In genomic region chr11:118791015-118791960, GRCh38 we compare ENCODE assay signal across 9 cellular contexts. TPM values are rescaled to one million over a fixed set of nuclear protein-coding genes. Genes with fewer than 3 reads are reported as not detected.
DNase-seq lines count a peak whose midpoint lies in the region; ATAC-seq, FAIRE-seq and TF ChIP-seq lines count a peak whose summit lies in the region.
"Had no signal": no experiment of that assay in that cellular context is flagged by ENCODE, and none has a peak within 500 bp of the region (broad histone marks: within the 10 kb centered on the region; RNA-seq: fewer than 3 reads in every experiment).

TSS of gene DDX6 (minus strand) at chr11:118791164. CDS start at chr11:118786251, 4,913 bp downstream.

- no peaks in the 10 kb centered on the region for H3K27me3 ChIP-seq in BJ (ENCODE audit: control insufficient read depth, insufficient read depth, low read length)
- no peaks in the 10 kb centered on the region for H3K27me3 ChIP-seq in NT2/D1 (ENCODE audit: insufficient read depth, insufficient read length)
- H3K27me3 ChIP-seq in endodermal cell (ENCODE audit: control insufficient read depth, insufficient read depth, low read length, poor library complexity, severe bottlenecking), result no peaks in the 10 kb centered on the region

- POLR2A ChIA-PET in BJ (lab: Charles Lee), result interaction anchor here (0.6 to 1.0 kb wide), 3 partner anchors 102 to 316 kb away, joined by 3 to 8 read pairs (median 4); partner anchors contain the start of gene C2CD2L

- peaks cover 3% of the 10 kb centered on the region for H3K27me3 Mint-ChIP-seq in endodermal cell (ENCODE audit: insufficient read depth)

- peak within 1 kb of the TSS; percentile 100 for H3K27ac Mint-ChIP-seq in endodermal cell

- H3K4me1 Mint-ChIP-seq in endodermal cell, result peaks cover 18% of the 10 kb centered on the region

- DNase-seq in BJ (ENCODE audit: low read depth) (peak; percentile 26), HTR-8/SVneo (ENCODE audit: insufficient read length, low spot score) (peak; percentile 85), NT2/D1 (ENCODE audit: low read depth, low spot score) (no peak), endodermal cell (peak; percentile 96)
- DNase-seq in activated CD8-positive, alpha-beta memory T cell treated with anti-CD3 and anti-CD28 coated beads, Interleukin-2, amount 50 U/mL, for 24 hours (ENCODE audit: extremely low read depth), result peak; percentile 72
- DNase-seq in stimulated activated CD8-positive, alpha-beta memory T cell treated with anti-CD3 and anti-CD28 coated beads, Interleukin-15, amount 100 ng/mL, for 1 hour (ENCODE audit: low read depth), result peak; percentile 80

- WGBS in endodermal cell (ENCODE audit: insufficient coverage in 1 of 2, insufficient read length in 1 of 2), 2 experiments, result 0% methylated on average over 21 to 94 of the region's 94 CpGs
- 0% methylated on average over 41 to 57 of the region's 94 CpGs for WGBS in mesodermal cell (ENCODE audit: insufficient coverage in 2 of 2), 2 experiments

- ATAC-seq in GM19351 (IDR thresholded peaks at IDR 0.05; ENCODE audit: unreplicated experiment), result peak; percentile 40

- H3K4me1 ChIP-seq in NT2/D1 (ENCODE audit: insufficient read depth, insufficient read length) (no peaks in the 10 kb centered on the region), endodermal cell (ENCODE audit: control insufficient read depth, insufficient read depth, low read length) (peaks cover 3% of the 10 kb centered on the region), mesodermal cell (ENCODE audit: control insufficient read depth, insufficient read depth, low read length, poor library complexity, severe bottlenecking) (peaks cover 9% of the 10 kb centered on the region)

- H3K27ac ChIP-seq in endodermal cell (ENCODE audit: low read depth, low read length), result peak within 1 kb of the TSS; percentile 98
- peak within 1 kb of the TSS; percentile 98 for H3K27ac ChIP-seq in mesodermal cell (ENCODE audit: low read depth, low read length, severe bottlenecking)

- H3K9me3 ChIP-seq in NT2/D1 (ENCODE audit: insufficient read depth, low read length) (no peaks in the 10 kb centered on the region), endodermal cell (ENCODE audit: control insufficient read depth, low read length) (no peaks in the 10 kb centered on the region), mesodermal cell (ENCODE audit: control insufficient read depth, low read length) (no peaks in the 10 kb centered on the region)

- CTCF ChIA-PET in BJ (lab: Yijun Ruan, JAX), result interaction anchor here (0.9 to 4.6 kb wide), 16 partner anchors 9 to 139 kb away, joined by 3 to 51 read pairs (median 6); partner anchors contain the start of gene BCL9L

- FAIRE-seq in HTR-8/SVneo (lab: Jason Lieb, UNC), result peak; percentile 65
- FAIRE-seq: colon had no signal

- TF ChIP-seq CTCF in BJ (IDR thresholded peaks at IDR 0.05; ENCODE audit: insufficient read depth, low read depth, low read length) (peak; percentile 50), endodermal cell (conservative IDR thresholded peaks at IDR 0.05) (no peak)

- peak within 1 kb of the TSS; percentile 98 for H3K9ac ChIP-seq in NT2/D1 (ENCODE audit: insufficient read length, low read depth)
- H3K9ac ChIP-seq in endodermal cell (ENCODE audit: extremely low read depth, low read length, poor library complexity, severe bottlenecking), result peak within 1 kb of the TSS; percentile 99

- H3K4me3 ChIP-seq in BJ (ENCODE audit: low read depth, low read length) (peak within 1 kb of the TSS; percentile 93), NT2/D1 (ENCODE audit: insufficient read length, low read depth) (peak within 1 kb of the TSS; percentile 91), endodermal cell (ENCODE audit: low read length) (peak within 1 kb of the TSS; percentile 97), mesodermal cell (ENCODE audit: extremely low read depth, insufficient read depth, low read length, poor library complexity, severe bottlenecking) (peak within 1 kb of the TSS; percentile 96)

- H3K36me3 ChIP-seq in BJ (ENCODE audit: control insufficient read depth, insufficient read depth, low read length) (no peaks in the 10 kb centered on the region), NT2/D1 (ENCODE audit: insufficient read depth, insufficient read length, low read length) (peaks cover 5% of the 10 kb centered on the region), endodermal cell (ENCODE audit: control insufficient read depth, insufficient read depth, low read length) (peaks cover 1% of the 10 kb centered on the region), mesodermal cell (ENCODE audit: control insufficient read depth, insufficient read depth, low read length) (peaks cover 12% of the 10 kb centered on the region)

- no peaks in the 10 kb centered on the region for H3K9me3 Mint-ChIP-seq in endodermal cell

- peaks cover 7% of the 10 kb centered on the region for H3K36me3 Mint-ChIP-seq in endodermal cell (ENCODE audit: low read depth)

- peak within 1 kb of the TSS; percentile 99 for H3K4me3 Mint-ChIP-seq in endodermal cell

RNA-seq across cellular contexts. Expression of gene DDX6, which starts in this region (rescaled TPM):
- 23.7 and 49.8 TPM in 2 replicates for polyA plus RNA-seq in BJ (2011; rRNA removed)
- 49.1 and 54.9 TPM in 2 replicates for polyA minus RNA-seq in BJ (2011; rRNA and poly(A)+ RNA removed)
- 100 to 1,000 TPM; 103 to 133 TPM for total RNA-seq in endodermal cell
- polyA plus RNA-seq in endodermal cell (2013, experiment 1 of 2), result 72.9 TPM
- 74.8 TPM for polyA plus RNA-seq in endodermal cell (2013, experiment 2 of 2)
- 49.3 TPM for polyA plus RNA-seq in mesodermal cell (2013, experiment 1 of 2)
- polyA plus RNA-seq in mesodermal cell (2013, experiment 2 of 2), result 51.4 TPM
